ENCODE assay signal across 22 cellular contexts in genomic region chr16:3849751-3850543, GRCh38. TPM values are rescaled to one million over a fixed set of nuclear protein-coding genes. Genes with fewer than 3 reads are reported as not detected.
DNase-seq lines count a peak whose midpoint lies in the region; ATAC-seq, FAIRE-seq and TF ChIP-seq lines count a peak whose summit lies in the region.
"Had no signal": no experiment of that assay in that cellular context is flagged by ENCODE, and none has a peak within 500 bp of the region (broad histone marks: within the 10 kb centered on the region; RNA-seq: fewer than 3 reads in every experiment).

No MANE protein-coding gene starts in this region.

- H3K9ac ChIP-seq in astrocyte (ENCODE audit: low read length) (no peak overlapping the region), smooth muscle cell (ENCODE audit: low read depth) (peak overlapping the region; percentile 58)

- no peak for FAIRE-seq in astrocyte (lab: Jason Lieb, UNC)

- H3K36me3 Mint-ChIP-seq in GM23338 (ENCODE audit: low read depth) (peaks cover 31% of the 10 kb centered on the region), astrocyte (ENCODE audit: low read depth, unreplicated experiment) (peaks cover 6% of the 10 kb centered on the region)
- peaks cover 7% of the 10 kb centered on the region for H3K36me3 Mint-ChIP-seq in activated CD8-positive, alpha-beta memory T cell treated with anti-CD3 and anti-CD28 coated beads, Interleukin-2, amount 10 ng/mL, durations not matched to agents 7 days and 5 days

- H3K4me3 ChIP-seq in GM23338 (no peak overlapping the region), astrocyte (ENCODE audit: insufficient read depth, low read depth, low read length) (no peak overlapping the region), mesodermal cell (ENCODE audit: extremely low read depth, insufficient read depth, low read length, poor library complexity, severe bottlenecking) (no peak overlapping the region), smooth muscle cell (no peak overlapping the region), prostate gland (no peak overlapping the region)
- H3K4me3 ChIP-seq: HAP-1, tibial nerve had no signal

- peaks cover 5% of the 10 kb centered on the region; the same call in 1 of the 3 replicates for H3K4me1 Mint-ChIP-seq in GM23338
- peaks cover 48% of the 10 kb centered on the region for H3K4me1 Mint-ChIP-seq in astrocyte (ENCODE audit: low read depth, unreplicated experiment)
- H3K4me1 Mint-ChIP-seq in activated CD8-positive, alpha-beta memory T cell treated with anti-CD3 and anti-CD28 coated beads, Interleukin-2, amount 10 ng/mL, durations not matched to agents 7 days and 5 days = peaks cover 9% of the 10 kb centered on the region

- H2AFZ ChIP-seq in GM23338 (no peak overlapping the region), astrocyte (ENCODE audit: low read depth, low read length) (no peak overlapping the region), smooth muscle cell (ENCODE audit: low read depth) (no peak overlapping the region)

- H3K27ac Mint-ChIP-seq in GM23338 (peak overlapping the region; percentile 65; the same call in 1 of the 2 replicates), astrocyte (ENCODE audit: unreplicated experiment) (no peak overlapping the region)
- H3K27ac Mint-ChIP-seq in activated CD8-positive, alpha-beta memory T cell treated with anti-CD3 and anti-CD28 coated beads, Interleukin-2, amount 10 ng/mL, durations not matched to agents 7 days and 5 days = no peak overlapping the region
- H3K27ac Mint-ChIP-seq: activated naive CD4-positive, alpha-beta T cell treated with anti-CD3 and anti-CD28 coated beads, Interleukin-2, amount 50 U/mL, for 24 hours had no signal

- H3K9me3 Mint-ChIP-seq in GM23338 = no peaks in the 10 kb centered on the region
- no peaks in the 10 kb centered on the region for H3K9me3 Mint-ChIP-seq in astrocyte (ENCODE audit: unreplicated experiment)
- no peaks in the 10 kb centered on the region for H3K9me3 Mint-ChIP-seq in activated CD8-positive, alpha-beta memory T cell treated with anti-CD3 and anti-CD28 coated beads, Interleukin-2, amount 10 ng/mL, durations not matched to agents 7 days and 5 days (ENCODE audit: low read depth)
- H3K9me3 Mint-ChIP-seq: activated naive CD4-positive, alpha-beta T cell treated with anti-CD3 and anti-CD28 coated beads, Interleukin-2, amount 50 U/mL, for 24 hours; CD4-positive, CD25-positive, alpha-beta regulatory T cell; WTC11 had no signal

- peaks cover 69% of the 10 kb centered on the region for H4K20me1 ChIP-seq in GM23338 (replicated peaks; ENCODE audit: insufficient read depth)
- peaks cover 84% of the 10 kb centered on the region for H4K20me1 ChIP-seq in astrocyte (ENCODE audit: insufficient read depth, low read length)
- H4K20me1 ChIP-seq in smooth muscle cell (ENCODE audit: low read depth) = peaks cover 97% of the 10 kb centered on the region

- H3K9me2 ChIP-seq in GM23338 (ENCODE audit: insufficient read depth) = no peaks in the 10 kb centered on the region

- no peak for TF ChIP-seq CTCF in GM23338 (conservative IDR thresholded peaks at IDR 0.05; ENCODE audit: low read depth in 2 of 2)
- TF ChIP-seq CTCF in astrocyte (IDR thresholded peaks at IDR 0.05; ENCODE audit: insufficient read depth, low read depth, low read length) = no peak
- TF ChIP-seq CTCF in smooth muscle cell (IDR thresholded peaks at IDR 0.05; ENCODE audit: borderline replicate concordance, insufficient read depth, poor library complexity, severe bottlenecking) = no peak
- no peak for TF ChIP-seq CTCF in prostate gland (IDR thresholded peaks at IDR 0.05)

- H3K36me3 ChIP-seq in GM23338 (ENCODE audit: insufficient read depth) (peaks cover 5% of the 10 kb centered on the region; the same call in 1 of the 2 replicates), astrocyte (ENCODE audit: insufficient read depth, low read length) (no peaks in the 10 kb centered on the region), mesodermal cell (ENCODE audit: control insufficient read depth, insufficient read depth, low read length) (peaks cover 45% of the 10 kb centered on the region), smooth muscle cell (ENCODE audit: low read depth) (no peaks in the 10 kb centered on the region), prostate gland (no peaks in the 10 kb centered on the region)

- peak overlapping the region; percentile 39; the same call in 1 of the 2 replicates for H3K27ac ChIP-seq in GM23338 (ENCODE audit: low read depth)
- H3K27ac ChIP-seq in astrocyte (ENCODE audit: low read depth, low read length) = no peak overlapping the region
- H3K27ac ChIP-seq in mesodermal cell (ENCODE audit: low read depth, low read length, severe bottlenecking) = peak overlapping the region; percentile 30
- H3K27ac ChIP-seq in smooth muscle cell (ENCODE audit: low read depth) = peak overlapping the region; percentile 86
- H3K27ac ChIP-seq in prostate gland = no peak overlapping the region

- H3K9me3 ChIP-seq in astrocyte (ENCODE audit: insufficient read depth, low read depth, low read length) = no peaks in the 10 kb centered on the region
- H3K9me3 ChIP-seq in mesodermal cell (ENCODE audit: control insufficient read depth, low read length) = no peaks in the 10 kb centered on the region
- H3K9me3 ChIP-seq in smooth muscle cell (replicated peaks; ENCODE audit: low read depth) = no peaks in the 10 kb centered on the region
- no peaks in the 10 kb centered on the region for H3K9me3 ChIP-seq in prostate gland
- H3K9me3 ChIP-seq: HAP-1, tibial nerve had no signal

- H3K79me2 ChIP-seq in GM23338 (replicated peaks; ENCODE audit: insufficient read depth) (peaks cover 95% of the 10 kb centered on the region), astrocyte (ENCODE audit: insufficient read depth, low read length) (peaks cover 93% of the 10 kb centered on the region), smooth muscle cell (ENCODE audit: low read depth) (peaks cover 92% of the 10 kb centered on the region)

- H3K4me2 ChIP-seq in GM23338 = no peak overlapping the region
- H3K4me2 ChIP-seq in astrocyte (ENCODE audit: low read length) = peak overlapping the region; percentile 45
- H3K4me2 ChIP-seq in smooth muscle cell = peak overlapping the region; percentile 23

- H3K27me3 Mint-ChIP-seq in GM23338 (ENCODE audit: insufficient read depth, low read depth, poor library complexity) (no peaks in the 10 kb centered on the region), astrocyte (ENCODE audit: low read depth, unreplicated experiment) (no peaks in the 10 kb centered on the region)
- H3K27me3 Mint-ChIP-seq in activated CD8-positive, alpha-beta memory T cell treated with anti-CD3 and anti-CD28 coated beads, Interleukin-2, amount 10 ng/mL, durations not matched to agents 7 days and 5 days = no peaks in the 10 kb centered on the region
- H3K27me3 Mint-ChIP-seq: activated naive CD4-positive, alpha-beta T cell treated with anti-CD3 and anti-CD28 coated beads, Interleukin-2, amount 50 U/mL, for 24 hours had no signal

- CTCF ChIA-PET in activated CD8-positive, alpha-beta memory T cell treated with anti-CD3 and anti-CD28 coated beads, Interleukin-2, amount 10 ng/mL, durations not matched to agents 7 days and 5 days (lab: Charles Lee) = no interaction called here

- no peak for ATAC-seq in GM23338
- ATAC-seq in activated CD8-positive, alpha-beta memory T cell treated with anti-CD3 and anti-CD28 coated beads, Interleukin-2, amount 10 ng/mL, durations not matched to agents 7 days and 5 days = no peak
- ATAC-seq: WTC11 had no signal

- intact Hi-C loops in prostate gland (cut with DNase I) = no loop called here

- TF ChIP-seq POLR2A in prostate gland (IDR thresholded peaks at IDR 0.05) = no peak

- no peaks in the 10 kb centered on the region for H3K27me3 ChIP-seq in GM23338 (ENCODE audit: insufficient read depth)
- no peaks in the 10 kb centered on the region for H3K27me3 ChIP-seq in astrocyte (ENCODE audit: insufficient read depth, low read length)
- H3K27me3 ChIP-seq in smooth muscle cell (ENCODE audit: low read depth) = no peaks in the 10 kb centered on the region
- H3K27me3 ChIP-seq in prostate gland (replicated peaks; ENCODE audit: insufficient read depth) = no peaks in the 10 kb centered on the region
- H3K27me3 ChIP-seq: tibial nerve had no signal

- DNase-seq in GM23338 (ENCODE audit: low spot score) (no peak), astrocyte (ENCODE audit: low read depth) (no peak), smooth muscle cell (lab: John Stamatoyannopoulos, UW; ENCODE audit: unreplicated experiment) (no peak), NCI-H2227 treated with DMSO at 0.1 percent for 48 hours (lab: John Stamatoyannopoulos, UW) (no peak), prostate gland (ENCODE audit: low spot score) (no peak)
- no peak for DNase-seq in activated CD8-positive, alpha-beta memory T cell treated with anti-CD3 and anti-CD28 coated beads, Interleukin-2, amount 10 ng/mL, durations not matched to agents 7 days and 5 days
- DNase-seq: activated CD4-positive, alpha-beta T cell treated with anti-CD3 and anti-CD28 coated beads, Interleukin-2, amount 50 U/mL, for 1 hour; CD4-positive, CD25-positive, alpha-beta regulatory T cell; central memory CD4-positive, alpha-beta T cell; dermis blood vessel endothelial cell; head of caudate nucleus; NCI-H1105; NCI-H1930; retina; stimulated activated CD4-positive, alpha-beta T cell treated with anti-CD3 and anti-CD28 coated beads, Interleukin-12 subunit alpha, Interleukin-12 subunit beta, amount 100 ng/mL, for 4 hours; stimulated activated CD4-positive, alpha-beta T cell treated with anti-CD3 and anti-CD28 coated beads, Interleukin-4, amount 100 ng/mL, for 24 hours; T1000 had no signal

- H3K4me1 ChIP-seq in GM23338 (ENCODE audit: insufficient read depth) (no peaks in the 10 kb centered on the region), astrocyte (ENCODE audit: insufficient read depth, low read length) (peaks cover 15% of the 10 kb centered on the region), mesodermal cell (ENCODE audit: control insufficient read depth, insufficient read depth, low read length, poor library complexity, severe bottlenecking) (peaks cover 17% of the 10 kb centered on the region), smooth muscle cell (ENCODE audit: low read depth) (no peaks in the 10 kb centered on the region), prostate gland (replicated peaks) (no peaks in the 10 kb centered on the region)

- 95 to 97% methylated on average over 18 of the region's 19 CpGs for WGBS in mesodermal cell (ENCODE audit: insufficient coverage in 2 of 2), 2 experiments
- 88% methylated on average over 19 of the region's 19 CpGs for WGBS in smooth muscle cell (ENCODE audit: low lambda C conversion rate)
- 86% methylated on average over 19 of the region's 19 CpGs for WGBS in prostate gland

- H3K4me3 Mint-ChIP-seq in GM23338 (no peak overlapping the region), astrocyte (ENCODE audit: unreplicated experiment) (no peak overlapping the region)
- H3K4me3 Mint-ChIP-seq in activated CD8-positive, alpha-beta memory T cell treated with anti-CD3 and anti-CD28 coated beads, Interleukin-2, amount 10 ng/mL, durations not matched to agents 7 days and 5 days = no peak overlapping the region
- H3K4me3 Mint-ChIP-seq: activated naive CD4-positive, alpha-beta T cell treated with anti-CD3 and anti-CD28 coated beads, Interleukin-2, amount 50 U/mL, for 24 hours; CD4-positive, CD25-positive, alpha-beta regulatory T cell; WTC11 had no signal

- H3F3A ChIP-seq in GM23338 (replicated peaks; ENCODE audit: low read depth) (no peaks in the 10 kb centered on the region), smooth muscle cell (ENCODE audit: low read depth) (peaks cover 25% of the 10 kb centered on the region)

RNA-seq across cellular contexts. Expression of gene CREBBP, which starts 30.6 kb away (rescaled TPM):
- total RNA-seq in GM23338 (2014; rRNA removed; shearing (Covaris generic)) = 42.7 and 54.8 TPM in 2 replicates
- polyA plus RNA-seq in GM23338 (2016; fragmentation: Nextera tagmentation; extraction: Ambion mirVana) (36.9 and 38.1 TPM in 2 replicates), smooth muscle cell (14.3 and 24.9 TPM in 2 replicates)
- total RNA-seq in astrocyte (42.6 and 53.0 TPM in 2 replicates), smooth muscle cell (16.9 and 19.6 TPM in 2 replicates), prostate gland (100 to 1,000 TPM in 1 of 2 donors, 10 to 100 TPM in 1; 82.2 to 143 TPM)
- 22.1 TPM for polyA plus RNA-seq in mesodermal cell (2013, experiment 1 of 2)
- 23.2 TPM for polyA plus RNA-seq in mesodermal cell (2013, experiment 2 of 2)
- 10 to 100 TPM; 49.2 to 53.2 TPM for total RNA-seq in activated CD8-positive, alpha-beta memory T cell treated with anti-CD3 and anti-CD28 coated beads, Interleukin-2, amount 10 ng/mL, durations not matched to agents 7 days and 5 days

Comparison
In these comparisons a context has a peak if more than half of its experiments do, and no peak if none do; other contexts are left out.
1. H3K27ac ChIP-seq: peak in GM23338 (single experiment), mesodermal cell (single experiment) and smooth muscle cell (single experiment); none in astrocyte (single experiment) and prostate gland (0 of 2).